In genomic region chr1:116769050-116769449, GRCh38 we compare ENCODE assay signal across 1 cellular context.
TF ChIP-seq lines count a peak whose summit lies in the region.

No MANE protein-coding gene starts in this region.

TF ChIP-seq in GM23338, 12 proteins besides CTCF, POLR2A, EP300 and RAD21:
- TF ChIP-seq CREB1 (CRISPR knock-in tag; IDR thresholded peaks at IDR 0.05; ENCODE audit: low read depth) (no peak), EZH2 (IDR thresholded peaks at IDR 0.05; ENCODE audit: low read depth, unreplicated experiment) (no peak), ZNF114 (CRISPR knock-in tag; IDR thresholded peaks at IDR 0.05) (no peak), JUNB (IDR thresholded peaks at IDR 0.05; ENCODE audit: unreplicated experiment) (no peak), ZNF331 (CRISPR knock-in tag; IDR thresholded peaks at IDR 0.05; ENCODE audit: low read depth) (no peak), STAT1 (IDR thresholded peaks at IDR 0.05; ENCODE audit: unreplicated experiment) (no peak), NANOG (IDR thresholded peaks at IDR 0.05; ENCODE audit: borderline replicate concordance) (no peak), EZH2phosphoT487 (IDR thresholded peaks at IDR 0.05; ENCODE audit: unreplicated experiment) (no peak), POLR2AphosphoS5 (IDR thresholded peaks at IDR 0.05; ENCODE audit: low read depth) (no peak)
- TF ChIP-seq, protein P1, sequence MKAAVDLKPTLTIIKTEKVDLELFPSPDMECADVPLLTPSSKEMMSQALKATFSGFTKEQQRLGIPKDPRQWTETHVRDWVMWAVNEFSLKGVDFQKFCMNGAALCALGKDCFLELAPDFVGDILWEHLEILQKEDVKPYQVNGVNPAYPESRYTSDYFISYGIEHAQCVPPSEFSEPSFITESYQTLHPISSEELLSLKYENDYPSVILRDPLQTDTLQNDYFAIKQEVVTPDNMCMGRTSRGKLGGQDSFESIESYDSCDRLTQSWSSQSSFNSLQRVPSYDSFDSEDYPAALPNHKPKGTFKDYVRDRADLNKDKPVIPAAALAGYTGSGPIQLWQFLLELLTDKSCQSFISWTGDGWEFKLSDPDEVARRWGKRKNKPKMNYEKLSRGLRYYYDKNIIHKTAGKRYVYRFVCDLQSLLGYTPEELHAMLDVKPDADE (IDR thresholded peaks at IDR 0.05): no peak
- TF ChIP-seq, protein P2, sequence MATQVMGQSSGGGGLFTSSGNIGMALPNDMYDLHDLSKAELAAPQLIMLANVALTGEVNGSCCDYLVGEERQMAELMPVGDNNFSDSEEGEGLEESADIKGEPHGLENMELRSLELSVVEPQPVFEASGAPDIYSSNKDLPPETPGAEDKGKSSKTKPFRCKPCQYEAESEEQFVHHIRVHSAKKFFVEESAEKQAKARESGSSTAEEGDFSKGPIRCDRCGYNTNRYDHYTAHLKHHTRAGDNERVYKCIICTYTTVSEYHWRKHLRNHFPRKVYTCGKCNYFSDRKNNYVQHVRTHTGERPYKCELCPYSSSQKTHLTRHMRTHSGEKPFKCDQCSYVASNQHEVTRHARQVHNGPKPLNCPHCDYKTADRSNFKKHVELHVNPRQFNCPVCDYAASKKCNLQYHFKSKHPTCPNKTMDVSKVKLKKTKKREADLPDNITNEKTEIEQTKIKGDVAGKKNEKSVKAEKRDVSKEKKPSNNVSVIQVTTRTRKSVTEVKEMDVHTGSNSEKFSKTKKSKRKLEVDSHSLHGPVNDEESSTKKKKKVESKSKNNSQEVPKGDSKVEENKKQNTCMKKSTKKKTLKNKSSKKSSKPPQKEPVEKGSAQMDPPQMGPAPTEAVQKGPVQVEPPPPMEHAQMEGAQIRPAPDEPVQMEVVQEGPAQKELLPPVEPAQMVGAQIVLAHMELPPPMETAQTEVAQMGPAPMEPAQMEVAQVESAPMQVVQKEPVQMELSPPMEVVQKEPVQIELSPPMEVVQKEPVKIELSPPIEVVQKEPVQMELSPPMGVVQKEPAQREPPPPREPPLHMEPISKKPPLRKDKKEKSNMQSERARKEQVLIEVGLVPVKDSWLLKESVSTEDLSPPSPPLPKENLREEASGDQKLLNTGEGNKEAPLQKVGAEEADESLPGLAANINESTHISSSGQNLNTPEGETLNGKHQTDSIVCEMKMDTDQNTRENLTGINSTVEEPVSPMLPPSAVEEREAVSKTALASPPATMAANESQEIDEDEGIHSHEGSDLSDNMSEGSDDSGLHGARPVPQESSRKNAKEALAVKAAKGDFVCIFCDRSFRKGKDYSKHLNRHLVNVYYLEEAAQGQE (IDR thresholded peaks at IDR 0.05; ENCODE audit: unreplicated experiment): no peak
- TF ChIP-seq, protein P3, sequence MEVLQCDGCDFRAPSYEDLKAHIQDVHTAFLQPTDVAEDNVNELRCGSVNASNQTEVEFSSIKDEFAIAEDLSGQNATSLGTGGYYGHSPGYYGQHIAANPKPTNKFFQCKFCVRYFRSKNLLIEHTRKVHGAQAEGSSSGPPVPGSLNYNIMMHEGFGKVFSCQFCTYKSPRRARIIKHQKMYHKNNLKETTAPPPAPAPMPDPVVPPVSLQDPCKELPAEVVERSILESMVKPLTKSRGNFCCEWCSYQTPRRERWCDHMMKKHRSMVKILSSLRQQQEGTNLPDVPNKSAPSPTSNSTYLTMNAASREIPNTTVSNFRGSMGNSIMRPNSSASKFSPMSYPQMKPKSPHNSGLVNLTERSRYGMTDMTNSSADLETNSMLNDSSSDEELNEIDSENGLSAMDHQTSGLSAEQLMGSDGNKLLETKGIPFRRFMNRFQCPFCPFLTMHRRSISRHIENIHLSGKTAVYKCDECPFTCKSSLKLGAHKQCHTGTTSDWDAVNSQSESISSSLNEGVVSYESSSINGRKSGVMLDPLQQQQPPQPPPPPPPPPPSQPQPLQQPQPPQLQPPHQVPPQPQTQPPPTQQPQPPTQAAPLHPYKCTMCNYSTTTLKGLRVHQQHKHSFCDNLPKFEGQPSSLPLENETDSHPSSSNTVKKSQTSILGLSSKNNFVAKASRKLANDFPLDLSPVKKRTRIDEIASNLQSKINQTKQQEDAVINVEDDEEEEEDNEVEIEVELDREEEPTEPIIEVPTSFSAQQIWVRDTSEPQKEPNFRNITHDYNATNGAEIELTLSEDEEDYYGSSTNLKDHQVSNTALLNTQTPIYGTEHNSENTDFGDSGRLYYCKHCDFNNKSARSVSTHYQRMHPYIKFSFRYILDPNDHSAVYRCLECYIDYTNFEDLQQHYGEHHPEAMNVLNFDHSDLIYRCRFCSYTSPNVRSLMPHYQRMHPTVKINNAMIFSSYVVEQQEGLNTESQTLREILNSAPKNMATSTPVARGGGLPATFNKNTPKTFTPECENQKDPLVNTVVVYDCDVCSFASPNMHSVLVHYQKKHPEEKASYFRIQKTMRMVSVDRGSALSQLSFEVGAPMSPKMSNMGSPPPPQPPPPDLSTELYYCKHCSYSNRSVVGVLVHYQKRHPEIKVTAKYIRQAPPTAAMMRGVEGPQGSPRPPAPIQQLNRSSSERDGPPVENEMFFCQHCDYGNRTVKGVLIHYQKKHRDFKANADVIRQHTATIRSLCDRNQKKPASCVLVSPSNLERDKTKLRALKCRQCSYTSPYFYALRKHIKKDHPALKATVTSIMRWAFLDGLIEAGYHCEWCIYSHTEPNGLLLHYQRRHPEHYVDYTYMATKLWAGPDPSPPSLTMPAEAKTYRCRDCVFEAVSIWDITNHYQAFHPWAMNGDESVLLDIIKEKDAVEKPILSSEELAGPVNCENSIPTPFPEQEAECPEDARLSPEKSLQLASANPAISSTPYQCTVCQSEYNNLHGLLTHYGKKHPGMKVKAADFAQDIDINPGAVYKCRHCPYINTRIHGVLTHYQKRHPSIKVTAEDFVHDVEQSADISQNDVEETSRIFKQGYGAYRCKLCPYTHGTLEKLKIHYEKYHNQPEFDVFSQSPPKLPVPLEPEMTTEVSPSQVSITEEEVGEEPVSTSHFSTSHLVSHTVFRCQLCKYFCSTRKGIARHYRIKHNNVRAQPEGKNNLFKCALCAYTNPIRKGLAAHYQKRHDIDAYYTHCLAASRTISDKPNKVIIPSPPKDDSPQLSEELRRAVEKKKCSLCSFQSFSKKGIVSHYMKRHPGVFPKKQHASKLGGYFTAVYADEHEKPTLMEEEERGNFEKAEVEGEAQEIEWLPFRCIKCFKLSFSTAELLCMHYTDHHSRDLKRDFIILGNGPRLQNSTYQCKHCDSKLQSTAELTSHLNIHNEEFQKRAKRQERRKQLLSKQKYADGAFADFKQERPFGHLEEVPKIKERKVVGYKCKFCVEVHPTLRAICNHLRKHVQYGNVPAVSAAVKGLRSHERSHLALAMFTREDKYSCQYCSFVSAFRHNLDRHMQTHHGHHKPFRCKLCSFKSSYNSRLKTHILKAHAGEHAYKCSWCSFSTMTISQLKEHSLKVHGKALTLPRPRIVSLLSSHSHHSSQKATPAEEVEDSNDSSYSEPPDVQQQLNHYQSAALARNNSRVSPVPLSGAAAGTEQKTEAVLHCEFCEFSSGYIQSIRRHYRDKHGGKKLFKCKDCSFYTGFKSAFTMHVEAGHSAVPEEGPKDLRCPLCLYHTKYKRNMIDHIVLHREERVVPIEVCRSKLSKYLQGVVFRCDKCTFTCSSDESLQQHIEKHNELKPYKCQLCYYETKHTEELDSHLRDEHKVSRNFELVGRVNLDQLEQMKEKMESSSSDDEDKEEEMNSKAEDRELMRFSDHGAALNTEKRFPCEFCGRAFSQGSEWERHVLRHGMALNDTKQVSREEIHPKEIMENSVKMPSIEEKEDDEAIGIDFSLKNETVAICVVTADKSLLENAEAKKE (CRISPR knock-in tag; IDR thresholded peaks at IDR 0.05): no peak
TF ChIP-seq in GM23338: peak in this region for 0.
